Comparison of ENCODE assay signal across 2 cellular contexts in genomic region chr1:60049188-60049587, GRCh38.
TF ChIP-seq lines count a peak whose summit lies in the region.

No MANE protein-coding gene starts in this region.

TF ChIP-seq in HEK293, 187 proteins besides CTCF, POLR2A, EP300 and RAD21 (continued from another document):
- TF ChIP-seq ZNF37A (tag by site-specific recombination; IDR thresholded peaks at IDR 0.05) (no peak), ZNF19 (tag by site-specific recombination; IDR thresholded peaks at IDR 0.05; ENCODE audit: low read depth) (no peak), SETDB1 (IDR thresholded peaks at IDR 0.05; ENCODE audit: insufficient read length, low read length) (peak; percentile 75)

TF ChIP-seq in K562, 482 proteins besides CTCF, POLR2A, EP300 and RAD21:
- TF ChIP-seq AFF1 (IDR thresholded peaks at IDR 0.05; ENCODE audit: low read depth in 1 of 2, partially characterized antibody in 2 of 2) (peak in 1 of 2 experiments; percentile 86), ZNF354B (CRISPR knock-in tag; IDR thresholded peaks at IDR 0.05) (peak; percentile 63; the same call in 1 of the 2 replicates), CXXC5 (CRISPR knock-in tag; IDR thresholded peaks at IDR 0.05) (no peak), ZNF507 (tag; conservative IDR thresholded peaks at IDR 0.05) (peak; percentile 91)
